ENCODE assay signal across 31 cellular contexts in the genomic region with DNA sequence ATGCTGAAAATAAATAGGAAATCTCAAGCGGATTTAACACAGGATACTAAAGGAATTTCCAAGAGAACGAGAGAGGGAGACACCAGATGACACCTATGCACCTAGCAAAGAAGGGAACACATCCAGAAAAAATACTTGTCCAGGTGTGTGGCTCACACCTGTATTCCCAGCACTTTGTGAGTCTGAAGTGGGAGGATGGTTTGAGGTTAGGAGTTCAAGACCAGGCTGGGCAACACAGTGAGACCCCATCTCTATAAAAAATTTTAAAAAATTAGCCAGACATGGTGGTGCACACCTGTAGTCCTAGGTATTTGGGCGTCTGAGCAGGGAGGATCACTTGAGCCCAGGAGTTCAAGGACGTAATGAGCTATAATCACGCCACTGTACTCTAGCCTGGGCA.
"Had no signal": no experiment of that assay in that cellular context is flagged by ENCODE, and none has a peak within 500 bp of the region (broad histone marks: within the 10 kb centered on the region; RNA-seq: fewer than 3 reads in every experiment).

No MANE protein-coding gene starts in this region.

- H3K27me3 ChIP-seq: neural progenitor cell, ovary, suprapubic skin, testis, tibial artery, transverse colon, upper lobe of right lung, uterus had no signal

- ATAC-seq: naive thymus-derived CD8-positive, alpha-beta T cell; psoas muscle; right cardiac atrium; sciatic nerve; stimulated activated memory B cell treated with anti-CD40 and anti-IgM and Interleukin-4, amounts not matched to agents 10 μg/mL and 1 μg/mL and 100 μg/mL, for 72 hours; stimulated activated naive CD8-positive, alpha-beta T cell treated with anti-CD3 and anti-CD28 coated beads, Interleukin-15, amount 100 ng/mL, for 72 hours; stimulated activated naive CD8-positive, alpha-beta T cell treated with anti-CD3 and anti-CD28 coated beads, Interleukin-15, Interleukin-2, amounts not matched to agents 100 U/mL and 50 U/mL, for 24 hours; upper lobe of right lung had no signal

- H3K9ac ChIP-seq: neural progenitor cell, parathyroid adenoma had no signal

- H3K4me3 Mint-ChIP-seq: naive thymus-derived CD8-positive, alpha-beta T cell; nephron; neural progenitor cell; stimulated activated memory B cell treated with anti-CD40 and anti-IgM and Interleukin-4, amounts not matched to agents 10 μg/mL and 1 μg/mL and 100 μg/mL, for 72 hours; stimulated activated naive CD8-positive, alpha-beta T cell treated with anti-CD3 and anti-CD28 coated beads, Interleukin-15, amount 100 ng/mL, for 72 hours; type B pancreatic cell had no signal

- H3K4me2 ChIP-seq: neural progenitor cell, smooth muscle cell had no signal

- H3K27ac ChIP-seq: neural progenitor cell, ovary, parathyroid adenoma, psoas muscle, skin epidermis, spleen, suprapubic skin, testis, tibial artery, transverse colon, upper lobe of right lung, uterus had no signal

- H3K27ac Mint-ChIP-seq: naive thymus-derived CD8-positive, alpha-beta T cell; nephron; neural progenitor cell; progenitor cell of endocrine pancreas; stimulated activated memory B cell treated with anti-CD40 and anti-IgM and Interleukin-4, amounts not matched to agents 10 μg/mL and 1 μg/mL and 100 μg/mL, for 72 hours; stimulated activated naive CD8-positive, alpha-beta T cell treated with anti-CD3 and anti-CD28 coated beads, Interleukin-15, amount 100 ng/mL, for 72 hours; type B pancreatic cell had no signal

- H2AFZ ChIP-seq: neural progenitor cell, parathyroid adenoma had no signal

- H3K4me1 Mint-ChIP-seq: nephron; stimulated activated memory B cell treated with anti-CD40 and anti-IgM and Interleukin-4, amounts not matched to agents 10 μg/mL and 1 μg/mL and 100 μg/mL, for 72 hours; stimulated activated naive CD8-positive, alpha-beta T cell treated with anti-CD3 and anti-CD28 coated beads, Interleukin-15, amount 100 ng/mL, for 72 hours had no signal

- H3K79me2 ChIP-seq: parathyroid adenoma had no signal

- H3K36me3 Mint-ChIP-seq: naive thymus-derived CD8-positive, alpha-beta T cell; neural progenitor cell; stimulated activated memory B cell treated with anti-CD40 and anti-IgM and Interleukin-4, amounts not matched to agents 10 μg/mL and 1 μg/mL and 100 μg/mL, for 72 hours; type B pancreatic cell had no signal

- H3K9me3 Mint-ChIP-seq: naive thymus-derived CD8-positive, alpha-beta T cell; nephron; neural progenitor cell; stimulated activated memory B cell treated with anti-CD40 and anti-IgM and Interleukin-4, amounts not matched to agents 10 μg/mL and 1 μg/mL and 100 μg/mL, for 72 hours; stimulated activated naive CD8-positive, alpha-beta T cell treated with anti-CD3 and anti-CD28 coated beads, Interleukin-15, amount 100 ng/mL, for 72 hours; type B pancreatic cell had no signal

- DNase-seq: naive thymus-derived CD8-positive, alpha-beta T cell; occipital lobe; ovary; posterior cingulate gyrus; psoas muscle; right cardiac atrium; spleen; stimulated activated CD4-positive, alpha-beta T cell treated with anti-CD3 and anti-CD28 coated beads, Interleukin-12 subunit alpha, Interleukin-12 subunit beta, amount 100 ng/mL, for 4 hours; stimulated activated CD4-positive, alpha-beta T cell treated with anti-CD3 and anti-CD28 coated beads, Interleukin-1b, Interleukin-23, amount 100 ng/mL, for 48 hours; stimulated activated CD4-positive, alpha-beta T cell treated with anti-CD3 and anti-CD28 coated beads, Interleukin-4, amount 100 ng/mL, for 1 hour; stimulated activated CD4-positive, alpha-beta T cell treated with anti-CD3 and anti-CD28 coated beads, Interleukin-4, amount 100 ng/mL, for 4 hours; stimulated activated CD8-positive, alpha-beta memory T cell treated with anti-CD3 and anti-CD28 coated beads, Interleukin-4, amount 100 ng/mL, for 48 hours; stimulated activated naive CD4-positive, alpha-beta T cell; stimulated activated naive CD8-positive, alpha-beta T cell treated with anti-CD3 and anti-CD28 coated beads, Interleukin-15, amount 100 ng/mL, for 72 hours; stimulated activated naive CD8-positive, alpha-beta T cell treated with anti-CD3 and anti-CD28 coated beads, Interleukin-15, Interleukin-2, amounts not matched to agents 100 U/mL and 50 U/mL, for 24 hours; substantia nigra; testis; tibial artery; transverse colon; upper lobe of right lung; uterus had no signal

- H3K36me3 ChIP-seq: neural progenitor cell, ovary, spleen, suprapubic skin, tibial artery, transverse colon, upper lobe of right lung, uterus had no signal

- H3K9me3 ChIP-seq: ovary, psoas muscle, spleen, suprapubic skin, testis, tibial artery, transverse colon, upper lobe of right lung, uterus had no signal

- H3K4me3 ChIP-seq: neural progenitor cell, ovary, psoas muscle, skin epidermis, smooth muscle cell, spleen, suprapubic skin, testis, tibial artery, transverse colon, upper lobe of right lung, uterus had no signal

- H3K4me1 ChIP-seq: neural progenitor cell, parathyroid adenoma, psoas muscle, spleen, suprapubic skin, testis, tibial artery, transverse colon, upper lobe of right lung, uterus had no signal
